1 cellular context compared by ENCODE assay signal in the genomic region with DNA sequence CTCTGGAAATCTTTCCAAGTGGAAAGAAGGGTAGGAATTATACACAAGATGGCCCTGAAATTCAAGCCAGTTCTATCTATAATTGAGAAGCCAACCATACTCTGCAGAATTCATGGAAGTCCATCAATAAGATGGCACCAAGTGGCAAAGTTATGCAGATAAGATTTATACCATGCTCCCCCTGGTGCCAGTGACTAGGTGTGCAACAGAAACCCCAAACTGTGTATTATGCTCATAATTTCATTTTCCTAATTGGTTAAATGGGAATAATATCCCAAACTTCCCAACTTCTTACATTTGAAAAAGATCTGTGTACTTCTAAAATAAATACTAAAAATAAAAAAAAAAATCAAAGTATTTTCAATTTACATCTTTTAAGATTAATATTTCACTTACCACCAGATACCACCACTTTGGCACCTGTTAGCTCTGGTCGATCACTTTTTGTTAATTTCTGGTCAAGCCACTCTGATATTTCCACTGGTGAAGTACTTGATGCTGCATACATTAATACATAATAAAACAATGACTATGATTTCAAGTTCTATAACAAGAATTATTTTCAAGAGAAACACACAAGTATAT.
A peak's percentile ranks its signal among the peaks of the same experiment; 100 is the strongest.
TF ChIP-seq lines count a peak whose summit lies in the region.

No MANE protein-coding gene starts in this region.

TF ChIP-seq in A549, 52 proteins besides CTCF, POLR2A, EP300 and RAD21 (continued from another document):
- TF ChIP-seq SMC3 (IDR thresholded peaks at IDR 0.05) = peak; percentile 70
- TF ChIP-seq TFCP2L1 (CRISPR knock-in tag; IDR thresholded peaks at IDR 0.05) = no peak
- TF ChIP-seq KDM5A (IDR thresholded peaks at IDR 0.05) = no peak
- TF ChIP-seq, protein P1, sequence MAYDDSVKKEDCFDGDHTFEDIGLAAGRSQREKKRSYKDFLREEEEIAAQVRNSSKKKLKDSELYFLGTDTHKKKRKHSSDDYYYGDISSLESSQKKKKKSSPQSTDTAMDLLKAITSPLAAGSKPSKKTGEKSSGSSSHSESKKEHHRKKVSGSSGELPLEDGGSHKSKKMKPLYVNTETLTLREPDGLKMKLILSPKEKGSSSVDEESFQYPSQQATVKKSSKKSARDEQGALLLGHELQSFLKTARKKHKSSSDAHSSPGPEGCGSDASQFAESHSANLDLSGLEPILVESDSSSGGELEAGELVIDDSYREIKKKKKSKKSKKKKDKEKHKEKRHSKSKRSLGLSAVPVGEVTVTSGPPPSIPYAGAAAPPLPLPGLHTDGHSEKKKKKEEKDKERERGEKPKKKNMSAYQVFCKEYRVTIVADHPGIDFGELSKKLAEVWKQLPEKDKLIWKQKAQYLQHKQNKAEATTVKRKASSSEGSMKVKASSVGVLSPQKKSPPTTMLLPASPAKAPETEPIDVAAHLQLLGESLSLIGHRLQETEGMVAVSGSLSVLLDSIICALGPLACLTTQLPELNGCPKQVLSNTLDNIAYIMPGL (CRISPR knock-in tag; IDR thresholded peaks at IDR 0.05; ENCODE audit: borderline replicate concordance) = peak; percentile 12; the same call in 1 of the 2 replicates
- TF ChIP-seq ZC3H11A (IDR thresholded peaks at IDR 0.05) = no peak
- no peak for TF ChIP-seq CBX2 (IDR thresholded peaks at IDR 0.05; ENCODE audit: borderline replicate concordance, low read depth)
- no peak for TF ChIP-seq JUNB (IDR thresholded peaks at IDR 0.05)
